17 cellular contexts compared by ENCODE assay signal in genomic region chr20:16531485-16531884, GRCh38. TPM values are rescaled to one million over a fixed set of nuclear protein-coding genes. Genes with fewer than 3 reads are reported as not detected.
DNase-seq lines count a peak whose midpoint lies in the region; ATAC-seq and TF ChIP-seq lines count a peak whose summit lies in the region.
"Had no signal": no experiment of that assay in that cellular context is flagged by ENCODE, and none has a peak within 500 bp of the region (broad histone marks: within the 10 kb centered on the region; RNA-seq: fewer than 3 reads in every experiment).

No MANE protein-coding gene starts in this region.

- H3K27ac ChIP-seq in HCT116 (ENCODE audit: low read depth, low read length) (no peak overlapping the region), hepatocyte (peak overlapping the region; percentile 91), caudate nucleus (ENCODE audit: low read depth, low read length) (no peak overlapping the region)
- H3K27ac ChIP-seq: GM23248 had no signal

- RAD21 ChIA-PET in HCT116 (lab: Charles Lee; ENCODE audit: low non-redundant PET in 1 of 2, low total read pairs in 2 of 2, uncharacterized antibody in 2 of 2, unreplicated experiment in 2 of 2): no interaction called here

- 93% methylated on average over 8 of the region's 8 CpGs for WGBS in hepatocyte (ENCODE audit: low lambda C conversion rate, missing lambda C conversion rate)

- H3K9me2 ChIP-seq in HCT116 (ENCODE audit: insufficient read depth) (no peaks in the 10 kb centered on the region), hepatocyte (replicated peaks; ENCODE audit: insufficient read depth) (no peaks in the 10 kb centered on the region)

- H3K4me3 ChIP-seq in HCT116 (replicated peaks in 1 of 2; ENCODE audit: low read depth in 1 of 2, low read length in 2 of 2) (no peak overlapping the region), hepatocyte (no peak overlapping the region)
- H3K4me3 ChIP-seq: GM23248, HAP-1 had no signal

- peak overlapping the region; percentile 52; the same call in 1 of the 2 replicates for H3K27ac Mint-ChIP-seq in WTC11
- H3K27ac Mint-ChIP-seq: CD14-positive monocyte; CD8-positive, alpha-beta T cell; HFFc6 had no signal

- ATAC-seq in HCT116: no peak
- no peak; the same call in 1 of the 2 replicates for ATAC-seq in WTC11
- no peak for ATAC-seq in Right ventricle myocardium superior (ENCODE audit: poor library complexity)
- ATAC-seq: CD8-positive, alpha-beta T cell had no signal

- H3K79me2 ChIP-seq in HCT116 (ENCODE audit: insufficient read depth, low read length): no peaks in the 10 kb centered on the region
- peaks cover 17% of the 10 kb centered on the region for H3K79me2 ChIP-seq in hepatocyte

- CTCF ChIA-PET in HCT116 (lab: Charles Lee): no interaction called here
- CTCF ChIA-PET in WTC11 (lab: Charles Lee): interaction anchor here (0.6 to 0.7 kb wide), 2 partner anchors 11 to 37 kb away, joined by 3 read pairs; no protein-coding TSS in a partner anchor

- peaks cover 41 to 51% of the 10 kb centered on the region in 2 experiments for H3K4me1 ChIP-seq in HCT116 (ENCODE audit: control insufficient read depth in 1 of 2, insufficient read depth in 2 of 2, low read length in 2 of 2)
- H3K4me1 ChIP-seq in hepatocyte (ENCODE audit: insufficient read depth): peaks cover 21% of the 10 kb centered on the region
- H3K4me1 ChIP-seq: HAP-1 had no signal

- H3K4me1 Mint-ChIP-seq in WTC11: peaks cover 24% of the 10 kb centered on the region

- H3K36me3 Mint-ChIP-seq in WTC11: peaks cover 3% of the 10 kb centered on the region; the same call in 1 of the 2 replicates

- TF ChIP-seq RAD21 in HCT116 (IDR thresholded peaks at IDR 0.05; ENCODE audit: low read depth): no peak

- H3K36me3 ChIP-seq in HCT116 (ENCODE audit: control insufficient read depth in 1 of 2, insufficient read depth in 2 of 2, low read length in 2 of 2) (no peaks in the 10 kb centered on the region), hepatocyte (replicated peaks; ENCODE audit: insufficient read depth, low read depth) (no peaks in the 10 kb centered on the region)
- H3K36me3 ChIP-seq: HAP-1 had no signal

- H3K9ac ChIP-seq in HCT116 (ENCODE audit: low read length): no peak overlapping the region
- H3K9ac ChIP-seq: GM23248 had no signal

- intact Hi-C loops in HCT116 (cut with micrococcal nuclease): loop anchor here (2.0 kb wide), 1 partner anchor 43 kb away; no protein-coding TSS in a partner anchor
- intact Hi-C loops in Right ventricle myocardium superior (cut with DNase I): no loop called here

- H3K4me3 Mint-ChIP-seq in WTC11: no peak overlapping the region
- H3K4me3 Mint-ChIP-seq: CD14-positive monocyte; CD8-positive, alpha-beta T cell; HFFc6 had no signal

- no TSS peak for BruUV-seq in HCT116 (replicated peaks; lab: Mats Ljungman, UMichigan)

- TF ChIP-seq CTCF in HCT116 (IDR thresholded peaks at IDR 0.05 in 2 of 3, conservative IDR thresholded peaks at IDR 0.05 in 1 of 3; ENCODE audit: borderline replicate concordance in 1 of 3, insufficient read depth in 1 of 3, low read depth in 2 of 3, low read length in 2 of 3) (no peak), WTC11 (IDR thresholded peaks at IDR 0.05) (no peak), hepatocyte (IDR thresholded peaks at IDR 0.05; ENCODE audit: poor library complexity) (no peak)

- H4K20me1 ChIP-seq in HCT116 (ENCODE audit: insufficient read depth) (no peaks in the 10 kb centered on the region), hepatocyte (ENCODE audit: insufficient read depth, poor library complexity, severe bottlenecking) (no peaks in the 10 kb centered on the region)

- 0 out of 2 replicates have a peak, but pooled peaks cover 5% of the 10 kb centered on the region for H3K9me3 Mint-ChIP-seq in WTC11
- H3K9me3 Mint-ChIP-seq: CD14-positive monocyte; CD8-positive, alpha-beta T cell had no signal

- H3K9me3 ChIP-seq in HCT116 (ENCODE audit: control insufficient read depth in 1 of 2, insufficient read depth in 1 of 2, low read depth in 1 of 2, low read length in 2 of 2) (no peaks in the 10 kb centered on the region), hepatocyte (ENCODE audit: low read depth) (no peaks in the 10 kb centered on the region)
- H3K9me3 ChIP-seq: HAP-1 had no signal

- DNase-seq in GM03348 (ENCODE audit: low spot score): peak; percentile 1
- DNase-seq in HCT116 (ENCODE audit: low read depth, low spot score): no peak
- DNase-seq in WTC11 (ENCODE audit: low spot score): no peak
- no peak for DNase-seq in hepatocyte (ENCODE audit: low spot score)
- no peak for DNase-seq in Right ventricle myocardium superior
- DNase-seq in AG08396 (ENCODE audit: low spot score): no peak
- no peak for DNase-seq in caudate nucleus (lab: John Stamatoyannopoulos, UW)
- DNase-seq: CD8-positive, alpha-beta T cell; COR-L47; DMS153; DMS79 treated with DMSO at 0.1 percent for 48 hours; EL; GM23248; HFFc6; KBM-7 had no signal

- TF ChIP-seq POLR2A in HCT116 (IDR thresholded peaks at IDR 0.05; ENCODE audit: borderline replicate concordance, extremely low read depth, insufficient read depth, insufficient read length): no peak

- POLR2A ChIA-PET in HCT116 (lab: Charles Lee) (no interaction called here), WTC11 (lab: Charles Lee) (no interaction called here)

- H3K4me2 ChIP-seq in HCT116 (ENCODE audit: low read length) (peak overlapping the region; percentile 93), hepatocyte (no peak overlapping the region)

- H3K27me3 ChIP-seq in HCT116 (ENCODE audit: insufficient read depth, low read length): no peaks in the 10 kb centered on the region
- no peaks in the 10 kb centered on the region for H3K27me3 ChIP-seq in hepatocyte

- no peaks in the 10 kb centered on the region for H3K27me3 Mint-ChIP-seq in WTC11 (ENCODE audit: low read depth)

- no peak overlapping the region for H2AFZ ChIP-seq in HCT116 (ENCODE audit: low read depth, low read length, poor library complexity, severe bottlenecking)
- H2AFZ ChIP-seq in hepatocyte: no peak overlapping the region
- H2AFZ ChIP-seq: GM23248 had no signal

TF ChIP-seq in HCT116, 20 proteins besides CTCF, POLR2A, EP300 and RAD21 (continues in another document):
- TF ChIP-seq FOSL1 (IDR thresholded peaks at IDR 0.05; ENCODE audit: low read depth): no peak
- TF ChIP-seq EZH2 (IDR thresholded peaks at IDR 0.05): no peak
- no peak for TF ChIP-seq YY1 (IDR thresholded peaks at IDR 0.05; ENCODE audit: extremely low read depth, insufficient replicate concordance, low read depth, low read length)
- TF ChIP-seq SIN3A (IDR thresholded peaks at IDR 0.05; ENCODE audit: low read depth): no peak
- no peak for TF ChIP-seq TCF7L2 (IDR thresholded peaks at IDR 0.05; ENCODE audit: borderline replicate concordance, extremely low read depth, insufficient read depth, insufficient read length)
- TF ChIP-seq ELF1 (IDR thresholded peaks at IDR 0.05; ENCODE audit: borderline replicate concordance, low read depth): no peak
- no peak for TF ChIP-seq ATF3 (IDR thresholded peaks at IDR 0.05)
- TF ChIP-seq EZH2phosphoT487 (IDR thresholded peaks at IDR 0.05; ENCODE audit: borderline replicate concordance): no peak

TF ChIP-seq in WTC11, 78 proteins besides CTCF, POLR2A, EP300 and RAD21:
- TF ChIP-seq, protein P1, sequence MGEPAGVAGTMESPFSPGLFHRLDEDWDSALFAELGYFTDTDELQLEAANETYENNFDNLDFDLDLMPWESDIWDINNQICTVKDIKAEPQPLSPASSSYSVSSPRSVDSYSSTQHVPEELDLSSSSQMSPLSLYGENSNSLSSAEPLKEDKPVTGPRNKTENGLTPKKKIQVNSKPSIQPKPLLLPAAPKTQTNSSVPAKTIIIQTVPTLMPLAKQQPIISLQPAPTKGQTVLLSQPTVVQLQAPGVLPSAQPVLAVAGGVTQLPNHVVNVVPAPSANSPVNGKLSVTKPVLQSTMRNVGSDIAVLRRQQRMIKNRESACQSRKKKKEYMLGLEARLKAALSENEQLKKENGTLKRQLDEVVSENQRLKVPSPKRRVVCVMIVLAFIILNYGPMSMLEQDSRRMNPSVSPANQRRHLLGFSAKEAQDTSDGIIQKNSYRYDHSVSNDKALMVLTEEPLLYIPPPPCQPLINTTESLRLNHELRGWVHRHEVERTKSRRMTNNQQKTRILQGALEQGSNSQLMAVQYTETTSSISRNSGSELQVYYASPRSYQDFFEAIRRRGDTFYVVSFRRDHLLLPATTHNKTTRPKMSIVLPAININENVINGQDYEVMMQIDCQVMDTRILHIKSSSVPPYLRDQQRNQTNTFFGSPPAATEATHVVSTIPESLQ (CRISPR knock-in tag; IDR thresholded peaks at IDR 0.05): no peak
- TF ChIP-seq, protein P2, sequence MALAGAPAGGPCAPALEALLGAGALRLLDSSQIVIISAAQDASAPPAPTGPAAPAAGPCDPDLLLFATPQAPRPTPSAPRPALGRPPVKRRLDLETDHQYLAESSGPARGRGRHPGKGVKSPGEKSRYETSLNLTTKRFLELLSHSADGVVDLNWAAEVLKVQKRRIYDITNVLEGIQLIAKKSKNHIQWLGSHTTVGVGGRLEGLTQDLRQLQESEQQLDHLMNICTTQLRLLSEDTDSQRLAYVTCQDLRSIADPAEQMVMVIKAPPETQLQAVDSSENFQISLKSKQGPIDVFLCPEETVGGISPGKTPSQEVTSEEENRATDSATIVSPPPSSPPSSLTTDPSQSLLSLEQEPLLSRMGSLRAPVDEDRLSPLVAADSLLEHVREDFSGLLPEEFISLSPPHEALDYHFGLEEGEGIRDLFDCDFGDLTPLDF (CRISPR knock-in tag; IDR thresholded peaks at IDR 0.05): no peak
TF ChIP-seq in WTC11: peak in this region for 0.

RNA-seq across cellular contexts. Expression of gene KIF16B, which starts 41.8 kb away (rescaled TPM):
- total RNA-seq in HCT116 (2021; ENCODE audit: unreplicated experiment) (7.0 TPM), WTC11 (2021) (7.5 to 7.9 TPM (median 7.6 TPM) in 3 replicates), hepatocyte (18.3 and 21.8 TPM in 2 replicates), Right ventricle myocardium superior (18.3 TPM)
- 4.2 and 5.2 TPM in 2 replicates for polyA plus RNA-seq in HCT116 (2012)
- polyA plus RNA-seq in hepatocyte: 8.5 and 9.3 TPM in 2 replicates
